Comparison of ENCODE assay signal across 13 cellular contexts in genomic region chr14:91332448-91333059, GRCh38.
DNase-seq lines count a peak whose midpoint lies in the region; ATAC-seq and TF ChIP-seq lines count a peak whose summit lies in the region.
"Had no signal": no experiment of that assay in that cellular context is flagged by ENCODE, and none has a peak within 500 bp of the region (broad histone marks: within the 10 kb centered on the region; RNA-seq: fewer than 3 reads in every experiment).

No MANE protein-coding gene starts in this region.

- peaks cover 83% of the 10 kb centered on the region for H3K36me3 ChIP-seq in CD4-positive, CD25-positive, alpha-beta regulatory T cell (ENCODE audit: control insufficient read depth, insufficient read depth, low read length)
- peaks cover 100% of the 10 kb centered on the region for H3K36me3 ChIP-seq in KOPT-K1 (ENCODE audit: insufficient read depth, low read length)
- no peaks in the 10 kb centered on the region for H3K36me3 ChIP-seq in body of pancreas (replicated peaks in 1 of 2; ENCODE audit: insufficient read depth in 1 of 2, low read depth in 2 of 2)
- no peaks in the 10 kb centered on the region for H3K36me3 ChIP-seq in mammary epithelial cell (ENCODE audit: insufficient read depth, low read length)

- no peak overlapping the region for H3K9ac ChIP-seq in mammary epithelial cell (ENCODE audit: insufficient read depth, low read length)

- in situ Hi-C loops in mammary epithelial cell (cut with MboI; ENCODE audit: low sequenced_read_pairs in 2 of 2) = loop anchor here in 1 of 2 donors (10.0 kb wide), 1 partner anchor 92 kb away; no protein-coding TSS in a partner anchor

- no TSS peak for BruUV-seq in mammary epithelial cell (replicated peaks; lab: Mats Ljungman, UMichigan)

- H4K20me1 ChIP-seq in mammary epithelial cell (ENCODE audit: insufficient read depth, low read length) = no peaks in the 10 kb centered on the region

- no peaks in the 10 kb centered on the region for H3K79me2 ChIP-seq in mammary epithelial cell (ENCODE audit: insufficient read depth, low read length)

- H3K4me1 ChIP-seq in CD4-positive, CD25-positive, alpha-beta regulatory T cell (ENCODE audit: control insufficient read depth, insufficient read depth, low read length, poor library complexity, severe bottlenecking) = peaks cover 52% of the 10 kb centered on the region
- H3K4me1 ChIP-seq in body of pancreas (peaks cover 9% of the 10 kb centered on the region), mammary epithelial cell (ENCODE audit: insufficient read depth, low read length) (no peaks in the 10 kb centered on the region)
- H3K4me1 ChIP-seq: Caco-2 had no signal

- intact Hi-C loops in body of pancreas (cut with DNase I) (no loop called here), mammary epithelial cell (cut with micrococcal nuclease) (no loop called here)

- H3K27ac Mint-ChIP-seq in CD4-positive, CD25-positive, alpha-beta regulatory T cell = peak overlapping the region; percentile 99 to 100 (median 100)
- peak overlapping the region; percentile 88 to 98 for H3K27ac Mint-ChIP-seq in natural killer cell treated with Interleukin-12 subunit alpha and Interleukin-12 subunit beta and Interleukin-15 and Interleukin-18, amount 100 ng/mL, for 72 hours

- H3K9me3 ChIP-seq in CD4-positive, CD25-positive, alpha-beta regulatory T cell (ENCODE audit: control insufficient read depth in 2 of 2, low read length in 2 of 2) = no peaks in the 10 kb centered on the region
- H3K9me3 ChIP-seq in KOPT-K1 (ENCODE audit: insufficient read depth, low read length, poor library complexity, severe bottlenecking) (no peaks in the 10 kb centered on the region), body of pancreas (no peaks in the 10 kb centered on the region), mammary epithelial cell (replicated peaks; ENCODE audit: insufficient read depth, low read length) (no peaks in the 10 kb centered on the region)
- H3K9me3 ChIP-seq: Caco-2 had no signal

- TF ChIP-seq POLR2A in body of pancreas (IDR thresholded peaks at IDR 0.05) = no peak

- peak overlapping the region; percentile 62 for H3K27ac ChIP-seq in CD4-positive, CD25-positive, alpha-beta regulatory T cell (ENCODE audit: insufficient read depth, low read length, poor library complexity, severe bottlenecking)
- H3K27ac ChIP-seq in KOPT-K1 (ENCODE audit: low read depth, low read length, poor library complexity, severe bottlenecking) (peak overlapping the region; percentile 51), body of pancreas (no peak overlapping the region), mammary epithelial cell (ENCODE audit: insufficient read depth, low read depth, low read length) (no peak overlapping the region)

- no peaks in the 10 kb centered on the region for H3K27me3 Mint-ChIP-seq in CD4-positive, CD25-positive, alpha-beta regulatory T cell
- H3K27me3 Mint-ChIP-seq in natural killer cell treated with Interleukin-12 subunit alpha and Interleukin-12 subunit beta and Interleukin-15 and Interleukin-18, amount 100 ng/mL, for 72 hours = no peaks in the 10 kb centered on the region

- H3K4me1 Mint-ChIP-seq in CD4-positive, CD25-positive, alpha-beta regulatory T cell = peaks cover 6 to 74% (median 50%) of the 10 kb centered on the region in 4 donors
- H3K4me1 Mint-ChIP-seq in natural killer cell treated with Interleukin-12 subunit alpha and Interleukin-12 subunit beta and Interleukin-15 and Interleukin-18, amount 100 ng/mL, for 72 hours (ENCODE audit: low read depth in 2 of 2) = peaks cover 48 to 51% of the 10 kb centered on the region in 2 donors

- no peaks in the 10 kb centered on the region for H3K27me3 ChIP-seq in CD4-positive, CD25-positive, alpha-beta regulatory T cell (ENCODE audit: control insufficient read depth, insufficient read depth, low read length)
- no peaks in the 10 kb centered on the region for H3K27me3 ChIP-seq in body of pancreas
- no peaks in the 10 kb centered on the region for H3K27me3 ChIP-seq in mammary epithelial cell (ENCODE audit: insufficient read depth, low read length)

- no peak overlapping the region for H3K4me2 ChIP-seq in mammary epithelial cell (ENCODE audit: insufficient read depth, low read depth, low read length)

- WGBS in body of pancreas, 2 donors = 34 to 53% methylated on average over 10 to 17 of the region's 17 CpGs
- WGBS in mammary epithelial cell (ENCODE audit: low coverage, missing lambda C conversion rate) = 52% methylated on average over 17 of the region's 17 CpGs

- ATAC-seq in CD4-positive, CD25-positive, alpha-beta regulatory T cell (ENCODE audit: low read depth in 2 of 2) = no peak
- ATAC-seq in body of pancreas (peak; percentile 52), GM19397 (IDR thresholded peaks at IDR 0.05; ENCODE audit: unreplicated experiment) (no peak)
- ATAC-seq in natural killer cell treated with Interleukin-12 subunit alpha and Interleukin-12 subunit beta and Interleukin-15 and Interleukin-18, amount 100 ng/mL, for 72 hours = no peak

- H3K36me3 Mint-ChIP-seq in CD4-positive, CD25-positive, alpha-beta regulatory T cell = peaks cover 35% of the 10 kb centered on the region
- H3K36me3 Mint-ChIP-seq in natural killer cell treated with Interleukin-12 subunit alpha and Interleukin-12 subunit beta and Interleukin-15 and Interleukin-18, amount 100 ng/mL, for 72 hours = no peaks in the 10 kb centered on the region

- CTCF ChIA-PET in mammary epithelial cell (lab: Charles Lee; ENCODE audit: low non-redundant PET) = no interaction called here

- H3K9me3 Mint-ChIP-seq in CD4-positive, CD25-positive, alpha-beta regulatory T cell = no peaks in the 10 kb centered on the region
- H3K9me3 Mint-ChIP-seq in natural killer cell treated with Interleukin-12 subunit alpha and Interleukin-12 subunit beta and Interleukin-15 and Interleukin-18, amount 100 ng/mL, for 72 hours = no peaks in the 10 kb centered on the region

- DNase-seq in CD4-positive, CD25-positive, alpha-beta regulatory T cell = no peak
- DNase-seq in body of pancreas = peak; percentile 23 to 70 (median 52)
- no peak for DNase-seq in natural killer cell treated with Interleukin-12 subunit alpha and Interleukin-12 subunit beta and Interleukin-15 and Interleukin-18, amount 100 ng/mL, for 72 hours (ENCODE audit: low spot score)
- no peak for DNase-seq in mammary epithelial cell
- no peak for DNase-seq in GM03348 (ENCODE audit: low spot score)
- DNase-seq in DMS79 (lab: John Stamatoyannopoulos, UW) = no peak
- DNase-seq: activated CD8-positive, alpha-beta memory T cell treated with anti-CD3 and anti-CD28 coated beads, Interleukin-2, amount 50 U/mL, for 48 hours; Caco-2; Karpas-422; NCI-H2081; SW 1271 had no signal

- H2AFZ ChIP-seq in mammary epithelial cell (ENCODE audit: low read depth, low read length) = no peak overlapping the region

- dilution Hi-C loops in mammary epithelial cell (cut with HindIII; ENCODE audit: low sequenced_read_pairs) = no loop called here

- H3K4me3 Mint-ChIP-seq in CD4-positive, CD25-positive, alpha-beta regulatory T cell = peak overlapping the region in 3 of 4 donors; percentile 48 to 74 (median 53)
- peak overlapping the region; percentile 27 for H3K4me3 Mint-ChIP-seq in natural killer cell treated with Interleukin-12 subunit alpha and Interleukin-12 subunit beta and Interleukin-15 and Interleukin-18, amount 100 ng/mL, for 72 hours

- H3K4me3 ChIP-seq in CD4-positive, CD25-positive, alpha-beta regulatory T cell (ENCODE audit: low read depth, low read length) = no peak overlapping the region
- H3K4me3 ChIP-seq in body of pancreas = no peak overlapping the region
- H3K4me3 ChIP-seq in mammary epithelial cell (replicated peaks in 1 of 3; ENCODE audit: insufficient read depth in 1 of 3, low read depth in 2 of 3, low read length in 3 of 3) = no peak overlapping the region

- no peak for TF ChIP-seq CTCF in body of pancreas (IDR thresholded peaks at IDR 0.05)
- TF ChIP-seq CTCF in mammary epithelial cell (conservative IDR thresholded peaks at IDR 0.05 in 1 of 2, IDR thresholded peaks at IDR 0.05 in 1 of 2; ENCODE audit: extremely low read depth in 1 of 2, insufficient read depth in 1 of 2, low read depth in 1 of 2, low read length in 2 of 2) = no peak

Comparison
In these comparisons a context has a peak if more than half of its experiments do, and no peak if none do; other contexts are left out.
1. DNase-seq: peak in body of pancreas (4 of 4); none in CD4-positive, CD25-positive, alpha-beta regulatory T cell (0 of 3), natural killer cell treated with Interleukin-12 subunit alpha and Interleukin-12 subunit beta and Interleukin-15 and Interleukin-18, amount 100 ng/mL, for 72 hours (single experiment), mammary epithelial cell (single experiment), GM03348 (single experiment) and DMS79 (single experiment).
2. H3K27ac ChIP-seq: peak in CD4-positive, CD25-positive, alpha-beta regulatory T cell (single experiment) and KOPT-K1 (single experiment); none in body of pancreas (0 of 4) and mammary epithelial cell (single experiment).